Comparison of ENCODE assay signal across 4 cellular contexts in genomic region chr6:20301256-20301655, GRCh38.
"Had no signal": no experiment of that assay in that cellular context is flagged by ENCODE, and none has a peak within 500 bp of the region (broad histone marks: within the 10 kb centered on the region; RNA-seq: fewer than 3 reads in every experiment).

No MANE protein-coding gene starts in this region.

- H3K4me3 ChIP-seq: K562 had no signal

- DNase-seq: IMR-90, KBM-7 had no signal

- H3K27ac ChIP-seq: HL-60 had no signal
